In the genomic region with DNA sequence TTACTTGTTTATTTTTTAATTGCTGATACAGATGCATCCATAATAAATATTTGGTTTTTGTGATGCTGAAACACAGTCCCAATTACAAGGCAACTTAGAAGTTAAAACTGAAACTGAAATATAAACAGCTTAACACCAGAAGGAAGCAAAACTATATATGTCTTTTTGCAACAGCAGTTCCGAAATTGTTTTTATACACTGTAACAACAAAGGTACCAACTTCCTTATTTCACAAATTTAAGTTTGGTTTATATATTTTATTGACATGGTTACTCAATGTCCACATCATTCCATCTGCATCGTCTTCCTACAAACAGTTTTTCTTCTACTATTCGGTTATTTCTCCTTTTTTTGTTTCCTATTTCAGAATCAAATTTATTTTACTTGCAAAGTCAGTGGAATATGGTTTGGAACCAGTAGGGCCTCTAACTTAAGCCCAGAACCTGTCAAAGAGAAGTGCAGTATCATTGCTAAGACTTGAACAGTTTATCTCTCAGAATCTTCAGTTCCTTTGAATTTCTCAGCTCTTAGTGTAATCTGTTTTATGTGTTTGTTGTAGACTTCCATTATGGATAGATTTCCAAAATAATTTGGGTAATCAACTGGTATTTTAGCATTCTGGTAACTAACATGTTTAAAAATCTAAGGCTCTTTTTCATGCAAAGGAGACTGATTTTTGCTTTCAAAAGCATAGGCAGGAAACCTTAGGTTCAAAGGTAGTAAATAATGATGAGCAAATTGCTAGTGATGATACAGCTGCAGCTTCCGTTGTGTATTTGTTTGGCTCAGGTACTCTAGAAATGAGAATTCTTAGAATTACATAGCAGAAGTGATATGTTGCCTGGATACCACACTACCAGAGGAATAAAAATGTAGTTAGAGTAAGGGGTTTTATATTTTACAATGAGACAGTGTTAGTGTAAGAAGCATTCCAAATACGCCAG, we compare ENCODE assay signal across 8 cellular contexts. TPM values are rescaled to one million over a fixed set of nuclear protein-coding genes. Genes with fewer than 3 reads are reported as not detected.
DNase-seq lines count a peak whose midpoint lies in the region; ATAC-seq and TF ChIP-seq lines count a peak whose summit lies in the region.

No MANE protein-coding gene starts in this region.

- H3K27ac ChIP-seq in CD4-positive, alpha-beta T cell (ENCODE audit: low read depth, low read length), result peak overlapping the region; percentile 87

- H3K27me3 ChIP-seq in CD4-positive, alpha-beta T cell (ENCODE audit: control insufficient read depth, insufficient read depth, low read length), result no peaks in the 10 kb centered on the region

- no peaks in the 10 kb centered on the region for H3K9me3 Mint-ChIP-seq in CD4-positive, alpha-beta T cell
- H3K9me3 Mint-ChIP-seq in activated naive CD8-positive, alpha-beta T cell treated with anti-CD3 and anti-CD28 coated beads, Interleukin-2, amount 10 ng/mL, durations not matched to agents 7 days and 5 days, result no peaks in the 10 kb centered on the region
- no peaks in the 10 kb centered on the region for H3K9me3 Mint-ChIP-seq in stimulated activated effector memory CD8-positive, alpha-beta T cell treated with anti-CD3 and anti-CD28 coated beads, Interleukin-12 subunit alpha, Interleukin-12 subunit beta, amount 100 ng/mL, for 72 hours

- peak overlapping the region; percentile 96 for H3K27ac Mint-ChIP-seq in CD4-positive, alpha-beta T cell
- H3K27ac Mint-ChIP-seq in activated naive CD8-positive, alpha-beta T cell treated with anti-CD3 and anti-CD28 coated beads, Interleukin-2, amount 10 ng/mL, durations not matched to agents 7 days and 5 days, result peak overlapping the region; percentile 96
- H3K27ac Mint-ChIP-seq in stimulated activated effector memory CD8-positive, alpha-beta T cell treated with anti-CD3 and anti-CD28 coated beads, Interleukin-12 subunit alpha, Interleukin-12 subunit beta, amount 100 ng/mL, for 72 hours, result peak overlapping the region; percentile 91

- POLR2A ChIA-PET in CD4-positive, alpha-beta T cell (lab: Charles Lee), result interaction anchor here (1.0 to 12.3 kb wide), 12 partner anchors 8 to 373 kb away, joined by 3 to 171 read pairs (median 5); partner anchors contain the start of gene HSPA8
- POLR2A ChIA-PET in activated naive CD8-positive, alpha-beta T cell treated with anti-CD3 and anti-CD28 coated beads, Interleukin-2, amount 10 ng/mL, durations not matched to agents 7 days and 5 days (lab: Charles Lee), result interaction anchor here (0.6 to 12.1 kb wide), 5 partner anchors 12 to 227 kb away, joined by 3 to 178 read pairs (median 5); partner anchors contain the start of gene HSPA8

- peak; percentile 87 for ATAC-seq in CD4-positive, alpha-beta T cell (ENCODE audit: poor library complexity)
- peak; percentile 54 for ATAC-seq in GM19351 (IDR thresholded peaks at IDR 0.05; ENCODE audit: unreplicated experiment)
- ATAC-seq in HG03378 (IDR thresholded peaks at IDR 0.05; ENCODE audit: unreplicated experiment), result peak; percentile 44
- ATAC-seq in activated naive CD8-positive, alpha-beta T cell treated with anti-CD3 and anti-CD28 coated beads, Interleukin-2, amount 10 ng/mL, durations not matched to agents 7 days and 5 days (ENCODE audit: low read depth), result peak; percentile 77
- peak; percentile 95 for ATAC-seq in stimulated activated effector memory CD8-positive, alpha-beta T cell treated with anti-CD3 and anti-CD28 coated beads, Interleukin-12 subunit alpha, Interleukin-12 subunit beta, amount 100 ng/mL, for 72 hours

- H3K36me3 Mint-ChIP-seq in CD4-positive, alpha-beta T cell (ENCODE audit: low read depth), result peaks cover 6% of the 10 kb centered on the region
- H3K36me3 Mint-ChIP-seq in activated naive CD8-positive, alpha-beta T cell treated with anti-CD3 and anti-CD28 coated beads, Interleukin-2, amount 10 ng/mL, durations not matched to agents 7 days and 5 days, result peaks cover 6% of the 10 kb centered on the region
- H3K36me3 Mint-ChIP-seq in stimulated activated effector memory CD8-positive, alpha-beta T cell treated with anti-CD3 and anti-CD28 coated beads, Interleukin-12 subunit alpha, Interleukin-12 subunit beta, amount 100 ng/mL, for 72 hours, result peaks cover 5% of the 10 kb centered on the region

- no peaks in the 10 kb centered on the region for H3K27me3 Mint-ChIP-seq in CD4-positive, alpha-beta T cell
- no peaks in the 10 kb centered on the region for H3K27me3 Mint-ChIP-seq in activated naive CD8-positive, alpha-beta T cell treated with anti-CD3 and anti-CD28 coated beads, Interleukin-2, amount 10 ng/mL, durations not matched to agents 7 days and 5 days

- peak overlapping the region; percentile 90 for H3K4me3 Mint-ChIP-seq in CD4-positive, alpha-beta T cell
- peak overlapping the region; percentile 87 for H3K4me3 Mint-ChIP-seq in activated naive CD8-positive, alpha-beta T cell treated with anti-CD3 and anti-CD28 coated beads, Interleukin-2, amount 10 ng/mL, durations not matched to agents 7 days and 5 days
- H3K4me3 Mint-ChIP-seq in stimulated activated effector memory CD8-positive, alpha-beta T cell treated with anti-CD3 and anti-CD28 coated beads, Interleukin-12 subunit alpha, Interleukin-12 subunit beta, amount 100 ng/mL, for 72 hours, result peak overlapping the region; percentile 70

- intact Hi-C loops in CD4-positive, alpha-beta T cell (cut with DNase I, micrococcal nuclease), result loop anchor here in 1 of 2 experiments (1.0 to 2.0 kb wide), 2 partner anchors 8 to 17 kb away; partner anchors contain the start of gene HSPA8

- TF ChIP-seq CTCF in CD4-positive, alpha-beta T cell (IDR thresholded peaks at IDR 0.05), result no peak

- no peak for DNase-seq in CD4-positive, alpha-beta T cell
- no peak for DNase-seq in activated naive CD8-positive, alpha-beta T cell treated with anti-CD3 and anti-CD28 coated beads, Interleukin-2, amount 10 ng/mL, durations not matched to agents 7 days and 5 days
- DNase-seq in stimulated activated effector memory CD8-positive, alpha-beta T cell treated with anti-CD3 and anti-CD28 coated beads, Interleukin-12 subunit alpha, Interleukin-12 subunit beta, amount 100 ng/mL, for 72 hours (ENCODE audit: low spot score in 2 of 2), result no peak
- DNase-seq in ureter (ENCODE audit: low spot score), result no peak
- DNase-seq in stimulated activated CD4-positive, alpha-beta T cell treated with anti-CD3 and anti-CD28 coated beads, Interleukin-2, amount 100 ng/mL, for 48 hours, result no peak
- no peak for DNase-seq in D341Med (ENCODE audit: low spot score)

- H3K4me1 Mint-ChIP-seq in CD4-positive, alpha-beta T cell (ENCODE audit: low read depth), result peaks cover 65% of the 10 kb centered on the region
- peaks cover 57% of the 10 kb centered on the region for H3K4me1 Mint-ChIP-seq in activated naive CD8-positive, alpha-beta T cell treated with anti-CD3 and anti-CD28 coated beads, Interleukin-2, amount 10 ng/mL, durations not matched to agents 7 days and 5 days
- peaks cover 60% of the 10 kb centered on the region for H3K4me1 Mint-ChIP-seq in stimulated activated effector memory CD8-positive, alpha-beta T cell treated with anti-CD3 and anti-CD28 coated beads, Interleukin-12 subunit alpha, Interleukin-12 subunit beta, amount 100 ng/mL, for 72 hours

- H3K9me3 ChIP-seq in CD4-positive, alpha-beta T cell (ENCODE audit: control insufficient read depth, low read length), result no peaks in the 10 kb centered on the region

- CTCF ChIA-PET in CD4-positive, alpha-beta T cell (lab: Charles Lee), result interaction anchor here (0.8 to 2.3 kb wide), 5 partner anchors 12 to 33 kb away, joined by 3 to 5 read pairs (median 3); no protein-coding TSS in a partner anchor

RNA-seq across cellular contexts. Expression of gene HSPA8, which starts 8.2 kb away (rescaled TPM):
- total RNA-seq in CD4-positive, alpha-beta T cell, result 100 to 1,000 TPM; 788 to 811 TPM
- total RNA-seq in activated naive CD8-positive, alpha-beta T cell treated with anti-CD3 and anti-CD28 coated beads, Interleukin-2, amount 10 ng/mL, durations not matched to agents 7 days and 5 days, result 1,000 to 10,000 TPM; 1,098 to 1,132 TPM
- total RNA-seq in ureter, result 1,206 TPM

Comparison
In these comparisons a context has a peak if more than half of its experiments do, and no peak if none do; other contexts are left out.
1. ATAC-seq: peak in every context shown above with its lines; median percentile 95 in stimulated activated effector memory CD8-positive, alpha-beta T cell treated with anti-CD3 and anti-CD28 coated beads, Interleukin-12 subunit alpha, Interleukin-12 subunit beta, amount 100 ng/mL, for 72 hours; 87 in CD4-positive, alpha-beta T cell; 77 in activated naive CD8-positive, alpha-beta T cell treated with anti-CD3 and anti-CD28 coated beads, Interleukin-2, amount 10 ng/mL, durations not matched to agents 7 days and 5 days; 54 in GM19351; 44 in HG03378.